ENCODE assay signal across 17 cellular contexts in genomic region chr16:73725147-73725546, GRCh38.
DNase-seq lines count a peak whose midpoint lies in the region; ATAC-seq and TF ChIP-seq lines count a peak whose summit lies in the region.
"Had no signal": no experiment of that assay in that cellular context is flagged by ENCODE, and none has a peak within 500 bp of the region (broad histone marks: within the 10 kb centered on the region; RNA-seq: fewer than 3 reads in every experiment).

No MANE protein-coding gene starts in this region.

- DNase-seq in epidermal melanocyte (ENCODE audit: insufficient read length, low spot score) = peak; percentile 36
- peak in 28 of 42 donors; percentile 8 to 59 (median 39) for DNase-seq in head of caudate nucleus
- no peak for DNase-seq in neuronal stem cell (ENCODE audit: low spot score)
- DNase-seq in stomach = no peak
- DNase-seq: ACHN; CD4-positive, alpha-beta T cell; DMS153; DMS79; GDM1; GM23248; H7; HFFc6; KG1 had no signal

- no peak overlapping the region for H3K4ac ChIP-seq in neuronal stem cell (ENCODE audit: low read length)

- peak overlapping the region; percentile 61 for H2AFZ ChIP-seq in neuronal stem cell (ENCODE audit: low read length)
- H2AFZ ChIP-seq: GM23248 had no signal

- H3K4me3 ChIP-seq in neuronal stem cell (ENCODE audit: low read length in 2 of 2) (no peak overlapping the region), stomach (no peak overlapping the region)
- H3K4me3 ChIP-seq: GM23248 had no signal

- H3K27ac ChIP-seq in neuronal stem cell (replicated peaks; ENCODE audit: low read length) (no peak overlapping the region), stomach (no peak overlapping the region)
- H3K27ac ChIP-seq: C4-2B, GM23248 had no signal

- H3K4me1 ChIP-seq in neuronal stem cell (ENCODE audit: control insufficient read depth in 2 of 2, insufficient read depth in 1 of 2, low read depth in 1 of 2, low read length in 2 of 2) (no peaks in the 10 kb centered on the region), stomach (no peaks in the 10 kb centered on the region)

- H4K8ac ChIP-seq in neuronal stem cell (ENCODE audit: low read depth, low read length) = no peak overlapping the region

- no peak overlapping the region for H3K14ac ChIP-seq in neuronal stem cell (ENCODE audit: low read length)

- H3K18ac ChIP-seq in neuronal stem cell (ENCODE audit: low read length) = no peak overlapping the region

- H4K91ac ChIP-seq in neuronal stem cell (ENCODE audit: low read depth, low read length, poor library complexity) = no peak overlapping the region

- no peak overlapping the region for H2BK12ac ChIP-seq in neuronal stem cell (ENCODE audit: low read length)

- no peak for TF ChIP-seq POLR2A in stomach (IDR thresholded peaks at IDR 0.05)

- no peaks in the 10 kb centered on the region for H3K79me1 ChIP-seq in neuronal stem cell (ENCODE audit: low read depth, low read length)

- no peak for TF ChIP-seq CTCF in stomach (IDR thresholded peaks at IDR 0.05)

- no peak overlapping the region for H2BK5ac ChIP-seq in neuronal stem cell (ENCODE audit: low read length)

- H2AK5ac ChIP-seq in neuronal stem cell (ENCODE audit: low read depth, low read length) = no peak overlapping the region

- no peak overlapping the region for H3K9ac ChIP-seq in neuronal stem cell (ENCODE audit: low read depth, low read length, poor library complexity)
- H3K9ac ChIP-seq: GM23248 had no signal

- no peak overlapping the region for H2BK120ac ChIP-seq in neuronal stem cell (ENCODE audit: low read depth, low read length)

- H3K27me3 ChIP-seq in neuronal stem cell (ENCODE audit: control insufficient read depth in 3 of 3, insufficient read depth in 3 of 3, low read depth in 1 of 3, low read length in 3 of 3) = no peaks in the 10 kb centered on the region
- H3K27me3 ChIP-seq in stomach = no peaks in the 10 kb centered on the region

- H3K9me3 ChIP-seq in neuronal stem cell (replicated peaks in 1 of 2; ENCODE audit: control insufficient read depth in 2 of 2, insufficient read depth in 1 of 2, low read depth in 1 of 2, low read length in 2 of 2) (no peaks in the 10 kb centered on the region), stomach (no peaks in the 10 kb centered on the region)

- ATAC-seq in HG02884 (IDR thresholded peaks at IDR 0.05; ENCODE audit: unreplicated experiment) (no peak), GM18498 (IDR thresholded peaks at IDR 0.05; ENCODE audit: unreplicated experiment) (no peak)
- ATAC-seq: HCT116 had no signal

- H3K4me2 ChIP-seq in neuronal stem cell (ENCODE audit: insufficient read depth, low read length, poor library complexity, severe bottlenecking) = no peak overlapping the region

- no peak overlapping the region for H2BK15ac ChIP-seq in neuronal stem cell (ENCODE audit: low read length)

- WGBS in neuronal stem cell (ENCODE audit: extremely low coverage in 2 of 2, insufficient read length in 2 of 2, insufficient replicate concordance in 1 of 2), 2 donors = no CpG with 5 or more reads among the region's 3 CpGs
- WGBS in stomach, 5 donors = 64 to 84% (median 74%) methylated on average over 3 of the region's 3 CpGs

- no peak overlapping the region for H3K23ac ChIP-seq in neuronal stem cell (ENCODE audit: low read depth, low read length, poor library complexity)

- H3K36me3 ChIP-seq in neuronal stem cell (replicated peaks in 1 of 2; ENCODE audit: control insufficient read depth in 2 of 2, insufficient read depth in 2 of 2, low read length in 2 of 2) = no peaks in the 10 kb centered on the region
- no peaks in the 10 kb centered on the region for H3K36me3 ChIP-seq in stomach

- TF ChIP-seq EP300 in stomach (IDR thresholded peaks at IDR 0.05) = no peak

- intact Hi-C loops in head of caudate nucleus (cut with DNase I) = no loop called here
- intact Hi-C loops in stomach (cut with DNase I; ENCODE audit: low total_unique reads) = no loop called here

Comparison
In these comparisons a context has a peak if more than half of its experiments do, and no peak if none do; other contexts are left out.
1. DNase-seq: peak in epidermal melanocyte (single experiment) and head of caudate nucleus (28 of 42); none in neuronal stem cell (single experiment) and stomach (single experiment).